Comparison of ENCODE assay signal across 15 cellular contexts in genomic region chr17:57819273-57819672, GRCh38.
"Had no signal": no experiment of that assay in that cellular context is flagged by ENCODE, and none has a peak within 500 bp of the region (broad histone marks: within the 10 kb centered on the region; RNA-seq: fewer than 3 reads in every experiment).

No MANE protein-coding gene starts in this region.

- DNase-seq: activated CD4-positive, alpha-beta T cell treated with anti-CD3 and anti-CD28 coated beads for 4 hours; activated CD8-positive, alpha-beta memory T cell treated with anti-CD3 and anti-CD28 coated beads for 24 hours; activated naive CD4-positive, alpha-beta T cell treated with Interleukin-2 at 50 U/mL for 16 hours; activated naive CD8-positive, alpha-beta T cell treated with anti-CD3 and anti-CD28 coated beads, Interleukin-2, amount 50 U/mL, for 24 hours; caudate nucleus; effector memory CD4-positive, alpha-beta T cell; hypothalamus; nephron progenitor cell; ovary; stimulated activated CD4-positive, alpha-beta T cell treated with anti-CD3 and anti-CD28 coated beads, Interleukin-4, amount 100 ng/mL, for 1 hour; stimulated activated CD8-positive, alpha-beta memory T cell treated with anti-CD3 and anti-CD28 coated beads, Interleukin-4, amount 100 ng/mL, for 48 hours; stimulated activated naive CD8-positive, alpha-beta T cell treated with anti-CD3 and anti-CD28 coated beads, Interleukin-15, Interleukin-2, amounts not matched to agents 100 U/mL and 50 U/mL, for 24 hours; T-helper 1 cell had no signal

- H3K4me1 ChIP-seq: ascending aorta had no signal

- H3K27ac Mint-ChIP-seq: activated naive CD8-positive, alpha-beta T cell treated with anti-CD3 and anti-CD28 coated beads, Interleukin-2, amount 50 U/mL, for 24 hours; nephron progenitor cell had no signal

- H3K9me3 Mint-ChIP-seq: activated naive CD8-positive, alpha-beta T cell treated with anti-CD3 and anti-CD28 coated beads, Interleukin-2, amount 50 U/mL, for 24 hours; nephron progenitor cell had no signal

- H3K4me1 Mint-ChIP-seq: activated naive CD8-positive, alpha-beta T cell treated with anti-CD3 and anti-CD28 coated beads, Interleukin-2, amount 50 U/mL, for 24 hours had no signal

- H3K4me3 ChIP-seq: ascending aorta, coronary artery, ovary had no signal

- H3K27me3 ChIP-seq: ascending aorta, ovary had no signal

- H3K36me3 ChIP-seq: ascending aorta, ovary had no signal

- ATAC-seq: activated naive CD8-positive, alpha-beta T cell treated with anti-CD3 and anti-CD28 coated beads, Interleukin-2, amount 50 U/mL, for 24 hours; stimulated activated naive CD8-positive, alpha-beta T cell treated with anti-CD3 and anti-CD28 coated beads, Interleukin-15, Interleukin-2, amounts not matched to agents 100 U/mL and 50 U/mL, for 24 hours had no signal

- H3K9me3 ChIP-seq: ascending aorta, ovary had no signal

- H3K4me3 Mint-ChIP-seq: activated naive CD8-positive, alpha-beta T cell treated with anti-CD3 and anti-CD28 coated beads, Interleukin-2, amount 50 U/mL, for 24 hours; nephron progenitor cell had no signal

- H3K27ac ChIP-seq: ascending aorta, coronary artery, ovary had no signal
